ENCODE assay signal across 21 cellular contexts in genomic region chr3:135228131-135228530, GRCh38.
DNase-seq lines count a peak whose midpoint lies in the region; ATAC-seq, FAIRE-seq and TF ChIP-seq lines count a peak whose summit lies in the region.
"Had no signal": no experiment of that assay in that cellular context is flagged by ENCODE, and none has a peak within 500 bp of the region (broad histone marks: within the 10 kb centered on the region; RNA-seq: fewer than 3 reads in every experiment).

No MANE protein-coding gene starts in this region.

- no peak overlapping the region for H2AFZ ChIP-seq in Karpas-422 (ENCODE audit: low read length)
- no peak overlapping the region for H2AFZ ChIP-seq in GM12878 (ENCODE audit: control insufficient read depth, low read depth, low read length)

- FAIRE-seq in GM12878 (lab: Jason Lieb, UNC) (no peak), H54 (lab: Jason Lieb, UNC) (no peak)
- FAIRE-seq: GM19239 had no signal

- DNase-seq in Karpas-422 (no peak), NOMO-1 (lab: John Stamatoyannopoulos, UW; ENCODE audit: unreplicated experiment in 2 of 2) (peak; percentile 66 to 92), GM12878 (ENCODE audit: low read depth, low spot score) (no peak), pons (ENCODE audit: low spot score) (peak; percentile 49), H54 (ENCODE audit: insufficient read length, low spot score) (no peak), HT-29 (ENCODE audit: low spot score) (no peak)
- DNase-seq: ACHN; AML-193; CD4-positive, CD25-positive, alpha-beta regulatory T cell; MG63; NCI-H1417 treated with DMSO at 0.1 percent for 48 hours; NCI-H1930; NCI-H2171; NCI-H446; NK-92 treated with Interleukin-12 subunit alpha and Interleukin-12 subunit beta, amount 100 ng/mL, for 24 hours; SHP77; SK-N-SH had no signal

- in situ Hi-C loops in GM12878 (cut with MboI) = no loop called here

- intact Hi-C loops in GM12878 (cut with micrococcal nuclease; ENCODE audit: unreplicated experiment) = no loop called here

- TF ChIP-seq POLR2A in GM12878 (IDR thresholded peaks at IDR 0.05; ENCODE audit: low read depth, low read length) (no peak), H54 (IDR thresholded peaks at IDR 0.05; ENCODE audit: low read depth, low read length) (no peak)

- RAD21 ChIA-PET in GM12878 (lab: Charles Lee; ENCODE audit: unreplicated experiment) = interaction anchor here (0.7 to 1.7 kb wide), 3 partner anchors 9 to 29 kb away, joined by 3 to 7 read pairs (median 3); no protein-coding TSS in a partner anchor

- SMC1A ChIA-PET in GM12878 (lab: Charles Lee; ENCODE audit: uncharacterized antibody, unreplicated experiment) = interaction anchor here (1.5 to 1.7 kb wide), 3 partner anchors 12 to 31 kb away, joined by 3 to 5 read pairs (median 3); no protein-coding TSS in a partner anchor

- no peak for TF ChIP-seq CTCF in GM12878 (IDR thresholded peaks at IDR 0.05 in 2 of 3, conservative IDR thresholded peaks at IDR 0.05 in 1 of 3; ENCODE audit: control insufficient read depth in 2 of 3, extremely low read depth in 1 of 3, insufficient read depth in 1 of 3, low read depth in 3 of 3, low read length in 3 of 3)

- no peaks in the 10 kb centered on the region; the same call in 1 of the 2 replicates for H3K9me3 ChIP-seq in Karpas-422 (ENCODE audit: low read length)
- H3K9me3 ChIP-seq in GM12878 (replicated peaks; ENCODE audit: control insufficient read depth, insufficient read depth, low read length) = peaks cover under 1% of the 10 kb centered on the region; the same call in 1 of the 3 replicates
- H3K9me3 ChIP-seq: MG63, SK-N-SH had no signal

- H3K4me1 ChIP-seq in Karpas-422 (ENCODE audit: low read length) (peaks cover 28% of the 10 kb centered on the region), GM12878 (ENCODE audit: control insufficient read depth, insufficient read depth, low read length) (peaks cover 20% of the 10 kb centered on the region)

- H4K20me1 ChIP-seq in Karpas-422 (ENCODE audit: insufficient read depth, low read depth, low read length) (no peaks in the 10 kb centered on the region), GM12878 (ENCODE audit: control insufficient read depth, insufficient read depth) (no peaks in the 10 kb centered on the region)

- no peak overlapping the region for H3K9ac ChIP-seq in Karpas-422 (ENCODE audit: low read length)
- H3K9ac ChIP-seq in GM12878 (ENCODE audit: control insufficient read depth, insufficient read depth, low read length) = no peak overlapping the region
- H3K9ac ChIP-seq: SK-N-SH had no signal

- H3K36me3 ChIP-seq in Karpas-422 (ENCODE audit: insufficient read depth, low read length) (no peaks in the 10 kb centered on the region), GM12878 (ENCODE audit: control insufficient read depth in 2 of 2, insufficient read depth in 2 of 2, low read length in 1 of 2) (no peaks in the 10 kb centered on the region; a peak in 1 of 4 replicates)
- H3K36me3 ChIP-seq: MG63 had no signal

- H3K27ac ChIP-seq in Karpas-422 (ENCODE audit: low read length) (no peak overlapping the region), GM12878 (ENCODE audit: control insufficient read depth, insufficient read depth) (no peak overlapping the region)

- H3K9me2 ChIP-seq in Karpas-422 (replicated peaks; ENCODE audit: insufficient read depth, low read length) = no peaks in the 10 kb centered on the region
- H3K9me2 ChIP-seq: SK-N-SH had no signal

- H3K27me3 ChIP-seq in Karpas-422 (ENCODE audit: low read length) = no peaks in the 10 kb centered on the region
- no peaks in the 10 kb centered on the region for H3K27me3 ChIP-seq in GM12878 (replicated peaks in 1 of 2; ENCODE audit: control insufficient read depth in 2 of 2, insufficient read depth in 2 of 2, low read length in 1 of 2)
- H3K27me3 ChIP-seq: MG63 had no signal

- TF ChIP-seq EP300 in GM12878 (IDR thresholded peaks at IDR 0.05; ENCODE audit: borderline replicate concordance in 1 of 2, control insufficient read depth in 1 of 2, low read depth in 2 of 2, low read length in 2 of 2) = no peak

- H3K4me2 ChIP-seq in Karpas-422 (ENCODE audit: low read depth, low read length, poor library complexity, severe bottlenecking) (peak overlapping the region; percentile 4), GM12878 (ENCODE audit: control insufficient read depth, insufficient read depth) (no peak overlapping the region)
- H3K4me2 ChIP-seq: SK-N-SH had no signal

- ATAC-seq in GM12878 (no peak), HG02642 (IDR thresholded peaks at IDR 0.05; ENCODE audit: poor library complexity, unreplicated experiment) (no peak), HG03175 (IDR thresholded peaks at IDR 0.05; ENCODE audit: unreplicated experiment) (no peak)
- ATAC-seq: Panc1 had no signal

- POLR2A ChIA-PET in GM12878 (lab: Charles Lee) = interaction anchor here (0.6 kb wide), 2 partner anchors 9 to 11 kb away, joined by 3 read pairs; no protein-coding TSS in a partner anchor

- no TSS peak for BruUV-seq in GM12878 (replicated peaks; lab: Mats Ljungman, UMichigan)

- TF ChIP-seq RAD21 in GM12878 (IDR thresholded peaks at IDR 0.05; ENCODE audit: insufficient read depth, low read depth, low read length) = no peak

- CTCF ChIA-PET in GM12878 (lab: Yijun Ruan, JAX) = interaction anchor here (1.5 to 2.6 kb wide), 3 partner anchors 9 to 433 kb away, joined by 6 to 10 read pairs (median 6); partner anchors contain the start of gene EPHB1

- WGBS in GM12878 (ENCODE audit: insufficient coverage, insufficient replicate concordance, low lambda C conversion rate, missing lambda C conversion rate) = 14% methylated on average over 4 of the region's 4 CpGs

- H3K79me2 ChIP-seq in Karpas-422 (ENCODE audit: low read length) (no peaks in the 10 kb centered on the region), GM12878 (ENCODE audit: control insufficient read depth, insufficient read depth, low read length) (no peaks in the 10 kb centered on the region)

- H3K4me3 ChIP-seq in Karpas-422 (ENCODE audit: low read length) (no peak overlapping the region), GM12878 (no peak overlapping the region)
- H3K4me3 ChIP-seq: MG63 had no signal

TF ChIP-seq in GM12878, 131 proteins besides CTCF, POLR2A, EP300 and RAD21:
- TF ChIP-seq SIN3A (IDR thresholded peaks at IDR 0.05; ENCODE audit: low read depth, low read length) (no peak), SPI1 (IDR thresholded peaks at IDR 0.05; ENCODE audit: borderline replicate concordance, insufficient read depth, low read depth, low read length) (peak; percentile 14; the same call in 1 of the 2 replicates)

Comparison
In these comparisons a context has a peak if more than half of its experiments do, and no peak if none do; other contexts are left out.
1. DNase-seq: peak in NOMO-1 (2 of 2) and pons (single experiment); none in Karpas-422 (single experiment), GM12878 (single experiment), H54 (single experiment) and HT-29 (single experiment).